ENCODE assay signal across 8 cellular contexts in the genomic region with DNA sequence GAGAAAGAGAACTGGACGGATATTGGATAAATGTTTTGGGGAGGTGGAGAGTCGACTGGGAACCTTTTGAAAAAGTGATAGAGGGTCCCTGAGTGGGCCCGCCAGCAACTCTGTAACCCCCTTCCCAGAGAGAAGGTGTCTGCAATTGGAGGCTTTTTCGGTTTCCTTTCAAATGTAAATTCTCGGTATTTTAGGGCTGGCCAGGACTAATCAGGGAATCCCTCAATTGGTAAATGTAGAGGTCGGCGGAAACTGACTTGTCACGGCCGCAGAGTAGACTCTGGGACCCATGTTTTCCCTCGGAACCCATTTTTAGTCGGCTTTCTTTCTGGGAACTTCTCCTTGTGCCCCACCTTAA. TPM values are rescaled to one million over a fixed set of nuclear protein-coding genes. Genes with fewer than 3 reads are reported as not detected.
A peak's percentile ranks its signal among the peaks of the same experiment; 100 is the strongest.
DNase-seq lines count a peak whose midpoint lies in the region; FAIRE-seq and TF ChIP-seq lines count a peak whose summit lies in the region.

No MANE protein-coding gene starts in this region.

- no peaks in the 10 kb centered on the region for H3K27me3 ChIP-seq in breast epithelium
- no peaks in the 10 kb centered on the region for H3K27me3 ChIP-seq in mesendoderm (ENCODE audit: insufficient read depth, low read length, poor library complexity)

- peak overlapping the region; percentile 92 for H2BK5ac ChIP-seq in mesendoderm (ENCODE audit: low read length)

- no CpG with 5 or more reads among the region's 11 CpGs for WGBS in mesendoderm (ENCODE audit: extremely low coverage, insufficient coverage, low lambda C conversion rate)

- TF ChIP-seq POLR2A in breast epithelium (IDR thresholded peaks at IDR 0.05) (no peak), GM12892 (IDR thresholded peaks at IDR 0.05; ENCODE audit: low read depth, low read length) (no peak)

- H3K56ac ChIP-seq in mesendoderm (ENCODE audit: low read length) = peak overlapping the region; percentile 100

- DNase-seq in HT-29 (ENCODE audit: low spot score) (peak; percentile 28), breast epithelium (ENCODE audit: low spot score in 2 of 2) (no peak), mesendoderm (peak; percentile 49), HuH-7 (ENCODE audit: low spot score) (no peak), GM12892 (ENCODE audit: insufficient read length) (no peak), SIG-M5 (lab: John Stamatoyannopoulos, UW) (no peak), SHP77 (lab: John Stamatoyannopoulos, UW) (no peak)

- H3K9me3 ChIP-seq in breast epithelium = no peaks in the 10 kb centered on the region

- H3K79me2 ChIP-seq in mesendoderm (ENCODE audit: control insufficient read depth, insufficient read depth, low read length) = peaks cover 22% of the 10 kb centered on the region

- peak overlapping the region; percentile 60 for H3K18ac ChIP-seq in mesendoderm (ENCODE audit: low read length)

- H3K4me1 ChIP-seq in breast epithelium (no peaks in the 10 kb centered on the region), mesendoderm (ENCODE audit: control insufficient read depth, low read depth, low read length) (peaks cover 3% of the 10 kb centered on the region)

- H3K79me1 ChIP-seq in mesendoderm (ENCODE audit: low read length) = peaks cover 12% of the 10 kb centered on the region

- H3K27ac ChIP-seq in C4-2B (peak overlapping the region; percentile 95), breast epithelium (peak overlapping the region in 1 of 2 donors; percentile 65), mesendoderm (ENCODE audit: low read depth, low read length) (peak overlapping the region; percentile 86)

- intact Hi-C loops in breast epithelium (cut with DNase I; ENCODE audit: low total_unique reads) = no loop called here

- TF ChIP-seq CTCF in C4-2B (conservative IDR thresholded peaks at IDR 0.05) (no peak), breast epithelium (IDR thresholded peaks at IDR 0.05) (no peak)

- peak overlapping the region; percentile 83 for H3K23ac ChIP-seq in mesendoderm (ENCODE audit: low read length)

- H3K9ac ChIP-seq in mesendoderm (ENCODE audit: low read length) = peak overlapping the region; percentile 98

- H2AK5ac ChIP-seq in mesendoderm (ENCODE audit: low read length) = no peak overlapping the region

- no peak overlapping the region for H4K5ac ChIP-seq in mesendoderm (ENCODE audit: low read length)

- no peak for FAIRE-seq in GM12892 (lab: Jason Lieb, UNC)

- peak overlapping the region; percentile 97 for H3K4me2 ChIP-seq in mesendoderm (ENCODE audit: low read length)

- no peak overlapping the region for H2BK15ac ChIP-seq in mesendoderm (replicated peaks; ENCODE audit: low read depth)

- peak overlapping the region; percentile 76 for H3K4ac ChIP-seq in mesendoderm (ENCODE audit: low read depth, low read length)

- no peak overlapping the region for H2BK120ac ChIP-seq in mesendoderm (ENCODE audit: low read depth, low read length)

- H3K4me3 ChIP-seq in breast epithelium (peak overlapping the region; percentile 63 to 90 (median 72)), mesendoderm (ENCODE audit: low read length) (peak overlapping the region; percentile 96)

- H3K36me3 ChIP-seq in breast epithelium = no peaks in the 10 kb centered on the region
- H3K36me3 ChIP-seq in mesendoderm (ENCODE audit: control insufficient read depth, insufficient read depth, low read length) = peaks cover 7% of the 10 kb centered on the region

- H4K8ac ChIP-seq in mesendoderm (ENCODE audit: low read depth, low read length) = no peak overlapping the region

RNA-seq across cellular contexts. Expression of gene CCNB1, which starts 0.5 kb away (rescaled TPM):
- total RNA-seq in HT-29 (2014; rRNA removed; shearing (Covaris generic)) = 135 and 148 TPM in 2 replicates
- 1 to 10 TPM; 5.6 to 9.4 (median 7.5) TPM for total RNA-seq in breast epithelium
- polyA plus RNA-seq in mesendoderm (2013, experiment 1 of 2) = 211 TPM
- polyA plus RNA-seq in mesendoderm (2013, experiment 2 of 2) = 206 TPM
- 70.8 TPM for polyA plus RNA-seq in GM12892 (2012; ENCODE audit: missing spikeins)

RNA-seq across cellular contexts. Expression of gene CENPH, which starts 21.9 kb away (rescaled TPM):
- 50.7 and 69.3 TPM in 2 replicates for total RNA-seq in HT-29 (2014; rRNA removed; shearing (Covaris generic))
- total RNA-seq in breast epithelium = 1 to 10 TPM; 2.6 to 6.1 (median 2.9) TPM
- 52.3 TPM for polyA plus RNA-seq in mesendoderm (2013, experiment 1 of 2)
- 53.4 TPM for polyA plus RNA-seq in mesendoderm (2013, experiment 2 of 2)
- 50.0 TPM for polyA plus RNA-seq in GM12892 (2012; ENCODE audit: missing spikeins)

Comparison
In these comparisons a context has a peak if more than half of its experiments do, and no peak if none do; other contexts are left out.
1. DNase-seq: peak in HT-29 (single experiment) and mesendoderm (single experiment); none in breast epithelium (0 of 2), HuH-7 (single experiment), GM12892 (single experiment), SIG-M5 (single experiment) and SHP77 (0 of 2).
2. RNA of gene CCNB1, which starts 0.5 kb away (total RNA-seq): 135 to 148 TPM in HT-29; 5.6 to 9.4 TPM in breast epithelium; every median in the first group is over 10 times any median in the second.